Comparison of ENCODE assay signal across 16 cellular contexts in the genomic region with DNA sequence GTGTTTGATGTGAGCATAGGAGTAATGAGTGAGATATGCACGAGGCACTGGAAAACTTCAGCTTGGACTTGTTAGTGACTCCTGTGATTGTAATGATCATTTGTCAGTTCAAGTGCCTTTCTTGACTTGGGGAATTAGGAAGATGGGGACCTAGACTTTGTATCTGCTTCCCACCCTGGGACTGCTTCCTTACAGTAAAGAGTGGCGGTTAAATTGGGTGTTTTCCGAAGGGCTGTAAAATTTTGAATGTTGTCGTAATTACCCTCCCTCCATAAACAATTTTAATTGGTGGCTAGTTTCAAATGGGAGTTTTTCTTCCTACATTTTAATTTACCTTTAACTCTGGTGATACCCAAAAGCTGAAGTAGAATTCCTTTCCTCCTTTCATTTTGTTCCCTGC. TPM values are rescaled to one million over a fixed set of nuclear protein-coding genes. Genes with fewer than 3 reads are reported as not detected.
DNase-seq lines count a peak whose midpoint lies in the region; ATAC-seq lines count a peak whose summit lies in the region.
"Had no signal": no experiment of that assay in that cellular context is flagged by ENCODE, and none has a peak within 500 bp of the region (broad histone marks: within the 10 kb centered on the region; RNA-seq: fewer than 3 reads in every experiment).

No MANE protein-coding gene starts in this region.

- peaks cover 5 to 14% of the 10 kb centered on the region in 2 donors for H3K4me1 ChIP-seq in mucosa of rectum (ENCODE audit: control insufficient read depth in 2 of 2, insufficient read depth in 2 of 2, low read length in 2 of 2)
- H3K4me1 ChIP-seq: Caco-2 had no signal

- peak overlapping the region; percentile 24 to 49 for H3K27ac ChIP-seq in mucosa of rectum (ENCODE audit: low read depth in 2 of 2, low read length in 2 of 2)
- H3K27ac ChIP-seq: HL-60, KMS-11, PC-9 had no signal

- no peak overlapping the region for H3K9ac ChIP-seq in mucosa of rectum (ENCODE audit: low read depth in 1 of 2, low read length in 2 of 2)
- H3K9ac ChIP-seq: KMS-11 had no signal

- H3K27me3 Mint-ChIP-seq in stimulated activated naive CD8-positive, alpha-beta T cell treated with anti-CD3 and anti-CD28 coated beads, Interleukin-15, Interleukin-2, amounts not matched to agents 100 ng/mL and 50 ng/mL, for 24 hours, result no peaks in the 10 kb centered on the region
- H3K27me3 Mint-ChIP-seq in activated T-helper 2 cell treated with anti-CD3 and anti-CD28 coated beads, Interferon-gamma antibody, Interleukin-2, Interleukin-4, amounts not matched to agents 10 μg/mL and 5 μg/mL and 100 μg/mL, durations not matched to agents 14 hours and 24 hours and 36 hours (ENCODE audit: low read depth), result no peaks in the 10 kb centered on the region

- H3K9me3 Mint-ChIP-seq in stimulated activated naive CD8-positive, alpha-beta T cell treated with anti-CD3 and anti-CD28 coated beads, Interleukin-15, Interleukin-2, amounts not matched to agents 100 ng/mL and 50 ng/mL, for 24 hours, result no peaks in the 10 kb centered on the region
- no peaks in the 10 kb centered on the region for H3K9me3 Mint-ChIP-seq in activated T-helper 2 cell treated with anti-CD3 and anti-CD28 coated beads, Interferon-gamma antibody, Interleukin-2, Interleukin-4, amounts not matched to agents 10 μg/mL and 5 μg/mL and 100 μg/mL, durations not matched to agents 14 hours and 24 hours and 36 hours
- H3K9me3 Mint-ChIP-seq: CD14-positive monocyte, H9 had no signal

- H3K4me1 Mint-ChIP-seq in stimulated activated naive CD8-positive, alpha-beta T cell treated with anti-CD3 and anti-CD28 coated beads, Interleukin-15, Interleukin-2, amounts not matched to agents 100 ng/mL and 50 ng/mL, for 24 hours (ENCODE audit: low read depth), result peaks cover 25% of the 10 kb centered on the region
- H3K4me1 Mint-ChIP-seq in activated T-helper 2 cell treated with anti-CD3 and anti-CD28 coated beads, Interferon-gamma antibody, Interleukin-2, Interleukin-4, amounts not matched to agents 10 μg/mL and 5 μg/mL and 100 μg/mL, durations not matched to agents 14 hours and 24 hours and 36 hours (ENCODE audit: low read depth), result peaks cover 29% of the 10 kb centered on the region

- intact Hi-C loops in activated T-helper 2 cell treated with anti-CD3 and anti-CD28 coated beads, Interferon-gamma antibody, Interleukin-2, Interleukin-4, amounts not matched to agents 10 μg/mL and 5 μg/mL and 100 μg/mL, durations not matched to agents 14 hours and 24 hours and 36 hours (cut with micrococcal nuclease), result no loop called here

- peaks cover 15 to 16% of the 10 kb centered on the region in 2 donors for H3K36me3 ChIP-seq in mucosa of rectum (ENCODE audit: control insufficient read depth in 2 of 2, insufficient read depth in 2 of 2, low read length in 2 of 2)

- peak overlapping the region; percentile 57 for H3K27ac Mint-ChIP-seq in stimulated activated naive CD8-positive, alpha-beta T cell treated with anti-CD3 and anti-CD28 coated beads, Interleukin-15, Interleukin-2, amounts not matched to agents 100 ng/mL and 50 ng/mL, for 24 hours
- peak overlapping the region; percentile 58 for H3K27ac Mint-ChIP-seq in activated T-helper 2 cell treated with anti-CD3 and anti-CD28 coated beads, Interferon-gamma antibody, Interleukin-2, Interleukin-4, amounts not matched to agents 10 μg/mL and 5 μg/mL and 100 μg/mL, durations not matched to agents 14 hours and 24 hours and 36 hours

- no peak overlapping the region for H3K4me3 Mint-ChIP-seq in stimulated activated naive CD8-positive, alpha-beta T cell treated with anti-CD3 and anti-CD28 coated beads, Interleukin-15, Interleukin-2, amounts not matched to agents 100 ng/mL and 50 ng/mL, for 24 hours
- H3K4me3 Mint-ChIP-seq in activated T-helper 2 cell treated with anti-CD3 and anti-CD28 coated beads, Interferon-gamma antibody, Interleukin-2, Interleukin-4, amounts not matched to agents 10 μg/mL and 5 μg/mL and 100 μg/mL, durations not matched to agents 14 hours and 24 hours and 36 hours (ENCODE audit: low read depth), result no peak overlapping the region
- H3K4me3 Mint-ChIP-seq: CD14-positive monocyte, H9 had no signal

- no peaks in the 10 kb centered on the region for H3K27me3 ChIP-seq in mucosa of rectum (ENCODE audit: control insufficient read depth in 2 of 2, insufficient read depth in 2 of 2, low read length in 2 of 2)

- peaks cover 68% of the 10 kb centered on the region for H3K36me3 Mint-ChIP-seq in stimulated activated naive CD8-positive, alpha-beta T cell treated with anti-CD3 and anti-CD28 coated beads, Interleukin-15, Interleukin-2, amounts not matched to agents 100 ng/mL and 50 ng/mL, for 24 hours (ENCODE audit: low read depth)
- H3K36me3 Mint-ChIP-seq in activated T-helper 2 cell treated with anti-CD3 and anti-CD28 coated beads, Interferon-gamma antibody, Interleukin-2, Interleukin-4, amounts not matched to agents 10 μg/mL and 5 μg/mL and 100 μg/mL, durations not matched to agents 14 hours and 24 hours and 36 hours (ENCODE audit: low read depth), result peaks cover 82% of the 10 kb centered on the region

- peak overlapping the region; percentile 14 to 19 for H3K4me3 ChIP-seq in mucosa of rectum (ENCODE audit: low read length in 2 of 2)
- H3K4me3 ChIP-seq: PC-9 had no signal

- no peak for ATAC-seq in stimulated activated naive CD8-positive, alpha-beta T cell treated with anti-CD3 and anti-CD28 coated beads, Interleukin-15, Interleukin-2, amounts not matched to agents 100 U/mL and 50 U/mL, for 24 hours

- H3K9me3 ChIP-seq in mucosa of rectum (ENCODE audit: control insufficient read depth in 2 of 2, low read length in 2 of 2), result no peaks in the 10 kb centered on the region
- H3K9me3 ChIP-seq: Caco-2 had no signal

- DNase-seq in stimulated activated naive CD8-positive, alpha-beta T cell treated with anti-CD3 and anti-CD28 coated beads, Interleukin-15, Interleukin-2, amounts not matched to agents 100 U/mL and 50 U/mL, for 24 hours, result no peak
- DNase-seq in activated T-helper 2 cell treated with anti-CD3 and anti-CD28 coated beads, Interferon-gamma antibody, Interleukin-2, Interleukin-4, amounts not matched to agents 10 μg/mL and 5 μg/mL and 100 μg/mL, durations not matched to agents 14 hours and 24 hours and 36 hours (ENCODE audit: low spot score), result no peak
- no peak for DNase-seq in NCI-H446 (lab: John Stamatoyannopoulos, UW)
- no peak for DNase-seq in 8988T
- DNase-seq in NCI-H2227 treated with DMSO at 0.1 percent for 48 hours (lab: John Stamatoyannopoulos, UW), result no peak
- DNase-seq: ACHN, Caco-2, H9, NCI-H1930, NCI-H526 treated with DMSO at 0.1 percent for 48 hours, PC-9 had no signal

RNA-seq across cellular contexts. Expression of a gene that starts 23.5 kb away (rescaled TPM):
- total RNA-seq in activated T-helper 2 cell treated with anti-CD3 and anti-CD28 coated beads, Interferon-gamma antibody, Interleukin-2, Interleukin-4, amounts not matched to agents 10 μg/mL and 5 μg/mL and 100 μg/mL, durations not matched to agents 14 hours and 24 hours and 36 hours, result 40.9 and 41.1 TPM in 2 replicates

RNA-seq across cellular contexts. Expression of a gene that starts 25.4 kb away (rescaled TPM):
- 163 and 166 TPM in 2 replicates for total RNA-seq in activated T-helper 2 cell treated with anti-CD3 and anti-CD28 coated beads, Interferon-gamma antibody, Interleukin-2, Interleukin-4, amounts not matched to agents 10 μg/mL and 5 μg/mL and 100 μg/mL, durations not matched to agents 14 hours and 24 hours and 36 hours
